Comparison of ENCODE assay signal across 1 cellular context in genomic region chr3:50568947-50569749, GRCh38.
A peak's percentile ranks its signal among the peaks of the same experiment; 100 is the strongest.
TF ChIP-seq lines count a peak whose summit lies in the region.

TSS of gene HEMK1 (plus strand) at chr3:50569522. CDS start at chr3:50571105, 1,583 bp downstream.

TF ChIP-seq in HepG2, 621 proteins besides CTCF, POLR2A, EP300 and RAD21 (continued from another document and continues in another):
- TF ChIP-seq CBX1 (IDR thresholded peaks at IDR 0.05; ENCODE audit: low read depth) (peak; percentile 94), ATF7-NPFF (CRISPR knock-in tag; IDR thresholded peaks at IDR 0.05; ENCODE audit: low read depth) (no peak; the same call in 1 of the 2 replicates), FOXK1 (CRISPR knock-in tag; IDR thresholded peaks at IDR 0.05; ENCODE audit: borderline replicate concordance, low read depth) (peak; percentile 64; the same call in 1 of the 2 replicates), IRX3 (CRISPR knock-in tag; IDR thresholded peaks at IDR 0.05; ENCODE audit: borderline replicate concordance, low read depth) (no peak), ZNF496 (CRISPR knock-in tag; IDR thresholded peaks at IDR 0.05; ENCODE audit: insufficient replicate concordance) (no peak), ZNF557 (CRISPR knock-in tag; IDR thresholded peaks at IDR 0.05) (peak; percentile 35; the same call in 1 of the 2 replicates), ZSCAN5A (CRISPR knock-in tag; IDR thresholded peaks at IDR 0.05; ENCODE audit: borderline replicate concordance) (no peak), ZNF260 (CRISPR knock-in tag; IDR thresholded peaks at IDR 0.05; ENCODE audit: borderline replicate concordance, low read depth) (no peak), ZNF280B (CRISPR knock-in tag; IDR thresholded peaks at IDR 0.05; ENCODE audit: borderline replicate concordance) (peak; percentile 79; the same call in 1 of the 2 replicates), ZKSCAN8 (CRISPR knock-in tag; IDR thresholded peaks at IDR 0.05; ENCODE audit: borderline replicate concordance) (peak; percentile 42; the same call in 1 of the 2 replicates), PRDM4 (CRISPR knock-in tag; IDR thresholded peaks at IDR 0.05; ENCODE audit: borderline replicate concordance) (no peak), FOXK2 (IDR thresholded peaks at IDR 0.05) (no peak), ZNF780A (CRISPR knock-in tag; IDR thresholded peaks at IDR 0.05) (no peak; the same call in 1 of the 2 replicates), TMF1 (CRISPR knock-in tag; IDR thresholded peaks at IDR 0.05; ENCODE audit: low read depth) (0 out of 2 replicates have a peak, but pooled peaks have one; percentile 55), SNRNP70 (IDR thresholded peaks at IDR 0.05; ENCODE audit: low read depth, low read length) (no peak), TRIM22 (IDR thresholded peaks at IDR 0.05) (no peak), THAP11 (CRISPR knock-in tag; IDR thresholded peaks at IDR 0.05) (peak; percentile 96), SP5 (CRISPR knock-in tag; IDR thresholded peaks at IDR 0.05; ENCODE audit: borderline replicate concordance, low read depth) (peak; percentile 62; the same call in 1 of the 2 replicates), ZNF556 (CRISPR knock-in tag; IDR thresholded peaks at IDR 0.05; ENCODE audit: borderline replicate concordance) (peak; percentile 98; the same call in 1 of the 2 replicates), ZKSCAN1 (IDR thresholded peaks at IDR 0.05; ENCODE audit: low read length) (no peak), ZMYM4 (CRISPR knock-in tag; IDR thresholded peaks at IDR 0.05) (peak; percentile 91), PAF1 (CRISPR knock-in tag; IDR thresholded peaks at IDR 0.05) (no peak), KDM5A (IDR thresholded peaks at IDR 0.05; ENCODE audit: borderline replicate concordance, low read length) (peak; percentile 94), ARID5B (CRISPR knock-in tag; IDR thresholded peaks at IDR 0.05) (no peak; the same call in 1 of the 2 replicates), NFKB2 (CRISPR knock-in tag; IDR thresholded peaks at IDR 0.05; ENCODE audit: borderline replicate concordance) (0 out of 2 replicates have a peak, but pooled peaks have one; percentile 51), SIX4 (CRISPR knock-in tag; IDR thresholded peaks at IDR 0.05) (peak; percentile 27; the same call in 1 of the 2 replicates), JUNB (CRISPR knock-in tag; IDR thresholded peaks at IDR 0.05; ENCODE audit: borderline replicate concordance) (no peak), BCL3 (CRISPR knock-in tag; IDR thresholded peaks at IDR 0.05) (peak; percentile 77; the same call in 1 of the 2 replicates), HNRNPLL (IDR thresholded peaks at IDR 0.05; ENCODE audit: low read depth, low read length, poor library complexity, severe bottlenecking) (peak; percentile 59), ZFYVE20 (CRISPR knock-in tag; IDR thresholded peaks at IDR 0.05; ENCODE audit: borderline replicate concordance, low read depth) (no peak), DMAP1 (CRISPR knock-in tag; IDR thresholded peaks at IDR 0.05) (peak; percentile 90), ZNF34 (CRISPR knock-in tag; IDR thresholded peaks at IDR 0.05; ENCODE audit: borderline replicate concordance) (peak; percentile 86), GATAD2A (CRISPR knock-in tag; IDR thresholded peaks at IDR 0.05) (peak; percentile 81), GFI1 (CRISPR knock-in tag; IDR thresholded peaks at IDR 0.05; ENCODE audit: borderline replicate concordance) (peak; percentile 84), ZBTB34 (CRISPR knock-in tag; IDR thresholded peaks at IDR 0.05) (0 out of 2 replicates have a peak, but pooled peaks have one; percentile 23), TOE1 (CRISPR knock-in tag; IDR thresholded peaks at IDR 0.05) (peak; percentile 46; the same call in 1 of the 2 replicates), NCOA1 (CRISPR knock-in tag; IDR thresholded peaks at IDR 0.05) (0 out of 2 replicates have a peak, but pooled peaks have one; percentile 40), ZNF431 (CRISPR knock-in tag; IDR thresholded peaks at IDR 0.05; ENCODE audit: borderline replicate concordance, low read depth) (no peak), POGZ (CRISPR knock-in tag; IDR thresholded peaks at IDR 0.05) (peak; percentile 92), NFRKB (IDR thresholded peaks at IDR 0.05) (no peak), HDAC1 (CRISPR knock-in tag; IDR thresholded peaks at IDR 0.05) (peak; percentile 96), MEIS1 (CRISPR knock-in tag; IDR thresholded peaks at IDR 0.05; ENCODE audit: borderline replicate concordance) (peak; percentile 76; the same call in 1 of the 2 replicates), ZNF275 (CRISPR knock-in tag; IDR thresholded peaks at IDR 0.05; ENCODE audit: borderline replicate concordance) (peak; percentile 82; the same call in 1 of the 2 replicates), ZNF280D (CRISPR knock-in tag; IDR thresholded peaks at IDR 0.05) (no peak), SP140L (CRISPR knock-in tag; IDR thresholded peaks at IDR 0.05; ENCODE audit: borderline replicate concordance) (no peak)
